1 cellular context compared by ENCODE assay signal in the genomic region with DNA sequence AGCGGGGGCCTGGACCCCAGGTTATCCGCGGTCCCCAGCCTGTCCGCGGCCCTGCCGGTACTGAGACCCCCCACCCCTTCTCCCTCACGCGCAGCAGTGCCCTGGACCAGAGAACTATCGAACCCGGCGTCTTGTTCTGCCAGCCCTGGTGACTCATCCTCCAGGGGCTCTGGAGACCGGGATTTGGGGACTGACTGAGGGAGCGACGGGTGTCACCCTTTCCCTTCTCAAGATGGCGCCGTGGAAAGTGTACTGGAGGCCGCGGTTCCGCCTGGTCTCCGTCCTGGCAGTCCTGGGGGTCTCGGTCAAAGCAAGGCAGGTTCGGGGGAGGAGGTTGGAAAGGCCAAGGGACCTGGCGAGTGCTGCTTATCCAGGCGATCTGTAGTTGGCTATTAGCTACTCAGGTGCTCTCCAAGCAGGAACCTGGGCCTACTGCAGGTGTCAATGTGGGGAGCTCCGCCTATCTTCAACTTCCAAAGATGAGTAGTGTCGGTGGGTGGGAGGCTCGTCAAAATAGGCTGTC.
TF ChIP-seq lines count a peak whose summit lies in the region.

No MANE protein-coding gene starts in this region.

TF ChIP-seq in HepG2, 621 proteins besides CTCF, POLR2A, EP300 and RAD21 (continued from another document and continues in another):
- TF ChIP-seq, protein P1, sequence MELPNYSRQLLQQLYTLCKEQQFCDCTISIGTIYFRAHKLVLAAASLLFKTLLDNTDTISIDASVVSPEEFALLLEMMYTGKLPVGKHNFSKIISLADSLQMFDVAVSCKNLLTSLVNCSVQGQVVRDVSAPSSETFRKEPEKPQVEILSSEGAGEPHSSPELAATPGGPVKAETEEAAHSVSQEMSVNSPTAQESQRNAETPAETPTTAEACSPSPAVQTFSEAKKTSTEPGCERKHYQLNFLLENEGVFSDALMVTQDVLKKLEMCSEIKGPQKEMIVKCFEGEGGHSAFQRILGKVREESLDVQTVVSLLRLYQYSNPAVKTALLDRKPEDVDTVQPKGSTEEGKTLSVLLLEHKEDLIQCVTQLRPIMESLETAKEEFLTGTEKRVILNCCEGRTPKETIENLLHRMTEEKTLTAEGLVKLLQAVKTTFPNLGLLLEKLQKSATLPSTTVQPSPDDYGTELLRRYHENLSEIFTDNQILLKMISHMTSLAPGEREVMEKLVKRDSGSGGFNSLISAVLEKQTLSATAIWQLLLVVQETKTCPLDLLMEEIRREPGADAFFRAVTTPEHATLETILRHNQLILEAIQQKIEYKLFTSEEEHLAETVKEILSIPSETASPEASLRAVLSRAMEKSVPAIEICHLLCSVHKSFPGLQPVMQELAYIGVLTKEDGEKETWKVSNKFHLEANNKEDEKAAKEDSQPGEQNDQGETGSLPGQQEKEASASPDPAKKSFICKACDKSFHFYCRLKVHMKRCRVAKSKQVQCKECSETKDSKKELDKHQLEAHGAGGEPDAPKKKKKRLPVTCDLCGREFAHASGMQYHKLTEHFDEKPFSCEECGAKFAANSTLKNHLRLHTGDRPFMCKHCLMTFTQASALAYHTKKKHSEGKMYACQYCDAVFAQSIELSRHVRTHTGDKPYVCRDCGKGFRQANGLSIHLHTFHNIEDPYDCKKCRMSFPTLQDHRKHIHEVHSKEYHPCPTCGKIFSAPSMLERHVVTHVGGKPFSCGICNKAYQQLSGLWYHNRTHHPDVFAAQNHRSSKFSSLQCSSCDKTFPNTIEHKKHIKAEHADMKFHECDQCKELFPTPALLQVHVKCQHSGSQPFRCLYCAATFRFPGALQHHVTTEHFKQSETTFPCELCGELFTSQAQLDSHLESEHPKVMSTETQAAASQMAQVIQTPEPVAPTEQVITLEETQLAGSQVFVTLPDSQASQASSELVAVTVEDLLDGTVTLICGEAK (IDR thresholded peaks at IDR 0.05), result no peak
- TF ChIP-seq, protein P1 (CRISPR knock-in tag; IDR thresholded peaks at IDR 0.05), result peak; percentile 71
- TF ChIP-seq KDM5B (CRISPR knock-in tag; IDR thresholded peaks at IDR 0.05; ENCODE audit: borderline replicate concordance) (peak; percentile 25; the same call in 1 of the 2 replicates), ZNF552 (CRISPR knock-in tag; IDR thresholded peaks at IDR 0.05; ENCODE audit: borderline replicate concordance) (0 out of 2 replicates have a peak, but pooled peaks have one; percentile 31), ZNF644 (CRISPR knock-in tag; IDR thresholded peaks at IDR 0.05; ENCODE audit: low read depth) (0 out of 2 replicates have a peak, but pooled peaks have one; percentile 12), BORCS8-MEF2B (CRISPR knock-in tag; IDR thresholded peaks at IDR 0.05) (peak; percentile 54; the same call in 1 of the 2 replicates), ZNF816 (CRISPR knock-in tag; IDR thresholded peaks at IDR 0.05; ENCODE audit: borderline replicate concordance) (peak; percentile 73; the same call in 1 of the 2 replicates), ZNF333 (CRISPR knock-in tag; IDR thresholded peaks at IDR 0.05; ENCODE audit: borderline replicate concordance) (0 out of 2 replicates have a peak, but pooled peaks have one; percentile 40), RELA (CRISPR knock-in tag; IDR thresholded peaks at IDR 0.05) (no peak), PHF8 (CRISPR knock-in tag; IDR thresholded peaks at IDR 0.05) (peak; percentile 73), DMAP1 (CRISPR knock-in tag; IDR thresholded peaks at IDR 0.05) (0 out of 2 replicates have a peak, but pooled peaks have one; percentile 4), ZSCAN30 (CRISPR knock-in tag; IDR thresholded peaks at IDR 0.05) (0 out of 2 replicates have a peak, but pooled peaks have one; percentile 44), LCORL (IDR thresholded peaks at IDR 0.05) (no peak), LCORL (CRISPR knock-in tag; IDR thresholded peaks at IDR 0.05) (0 out of 2 replicates have a peak, but pooled peaks have one; percentile 15), GLI4 (CRISPR knock-in tag; IDR thresholded peaks at IDR 0.05; ENCODE audit: borderline replicate concordance) (peak; percentile 45; the same call in 1 of the 2 replicates), SIN3B (IDR thresholded peaks at IDR 0.05; ENCODE audit: low read length) (no peak), SP5 (CRISPR knock-in tag; IDR thresholded peaks at IDR 0.05; ENCODE audit: borderline replicate concordance, low read depth) (peak; percentile 47; the same call in 1 of the 2 replicates), FOXC1 (CRISPR knock-in tag; IDR thresholded peaks at IDR 0.05; ENCODE audit: borderline replicate concordance) (0 out of 2 replicates have a peak, but pooled peaks have one; percentile 28), CENPT (CRISPR knock-in tag; IDR thresholded peaks at IDR 0.05; ENCODE audit: low read depth) (no peak), ZNF383 (CRISPR knock-in tag; IDR thresholded peaks at IDR 0.05; ENCODE audit: borderline replicate concordance) (peak; percentile 65; the same call in 1 of the 2 replicates), ZSCAN20 (CRISPR knock-in tag; IDR thresholded peaks at IDR 0.05; ENCODE audit: borderline replicate concordance) (peak; percentile 16; the same call in 1 of the 2 replicates), MAZ (IDR thresholded peaks at IDR 0.05; ENCODE audit: borderline replicate concordance, low read depth, low read length) (no peak), MAZ (CRISPR knock-in tag; IDR thresholded peaks at IDR 0.05; ENCODE audit: low read depth) (0 out of 2 replicates have a peak, but pooled peaks have one; percentile 34), ZMYM2 (CRISPR knock-in tag; IDR thresholded peaks at IDR 0.05) (0 out of 2 replicates have a peak, but pooled peaks have one; percentile 23), ZFY (CRISPR knock-in tag; IDR thresholded peaks at IDR 0.05) (peak; percentile 77), SPEN (CRISPR knock-in tag; IDR thresholded peaks at IDR 0.05; ENCODE audit: low read depth) (peak; percentile 1; the same call in 1 of the 2 replicates)
- TF ChIP-seq, protein P2, sequence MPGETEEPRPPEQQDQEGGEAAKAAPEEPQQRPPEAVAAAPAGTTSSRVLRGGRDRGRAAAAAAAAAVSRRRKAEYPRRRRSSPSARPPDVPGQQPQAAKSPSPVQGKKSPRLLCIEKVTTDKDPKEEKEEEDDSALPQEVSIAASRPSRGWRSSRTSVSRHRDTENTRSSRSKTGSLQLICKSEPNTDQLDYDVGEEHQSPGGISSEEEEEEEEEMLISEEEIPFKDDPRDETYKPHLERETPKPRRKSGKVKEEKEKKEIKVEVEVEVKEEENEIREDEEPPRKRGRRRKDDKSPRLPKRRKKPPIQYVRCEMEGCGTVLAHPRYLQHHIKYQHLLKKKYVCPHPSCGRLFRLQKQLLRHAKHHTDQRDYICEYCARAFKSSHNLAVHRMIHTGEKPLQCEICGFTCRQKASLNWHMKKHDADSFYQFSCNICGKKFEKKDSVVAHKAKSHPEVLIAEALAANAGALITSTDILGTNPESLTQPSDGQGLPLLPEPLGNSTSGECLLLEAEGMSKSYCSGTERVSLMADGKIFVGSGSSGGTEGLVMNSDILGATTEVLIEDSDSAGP (CRISPR knock-in tag; IDR thresholded peaks at IDR 0.05; ENCODE audit: borderline replicate concordance), result peak; percentile 40; the same call in 1 of the 2 replicates
- TF ChIP-seq, protein P3, sequence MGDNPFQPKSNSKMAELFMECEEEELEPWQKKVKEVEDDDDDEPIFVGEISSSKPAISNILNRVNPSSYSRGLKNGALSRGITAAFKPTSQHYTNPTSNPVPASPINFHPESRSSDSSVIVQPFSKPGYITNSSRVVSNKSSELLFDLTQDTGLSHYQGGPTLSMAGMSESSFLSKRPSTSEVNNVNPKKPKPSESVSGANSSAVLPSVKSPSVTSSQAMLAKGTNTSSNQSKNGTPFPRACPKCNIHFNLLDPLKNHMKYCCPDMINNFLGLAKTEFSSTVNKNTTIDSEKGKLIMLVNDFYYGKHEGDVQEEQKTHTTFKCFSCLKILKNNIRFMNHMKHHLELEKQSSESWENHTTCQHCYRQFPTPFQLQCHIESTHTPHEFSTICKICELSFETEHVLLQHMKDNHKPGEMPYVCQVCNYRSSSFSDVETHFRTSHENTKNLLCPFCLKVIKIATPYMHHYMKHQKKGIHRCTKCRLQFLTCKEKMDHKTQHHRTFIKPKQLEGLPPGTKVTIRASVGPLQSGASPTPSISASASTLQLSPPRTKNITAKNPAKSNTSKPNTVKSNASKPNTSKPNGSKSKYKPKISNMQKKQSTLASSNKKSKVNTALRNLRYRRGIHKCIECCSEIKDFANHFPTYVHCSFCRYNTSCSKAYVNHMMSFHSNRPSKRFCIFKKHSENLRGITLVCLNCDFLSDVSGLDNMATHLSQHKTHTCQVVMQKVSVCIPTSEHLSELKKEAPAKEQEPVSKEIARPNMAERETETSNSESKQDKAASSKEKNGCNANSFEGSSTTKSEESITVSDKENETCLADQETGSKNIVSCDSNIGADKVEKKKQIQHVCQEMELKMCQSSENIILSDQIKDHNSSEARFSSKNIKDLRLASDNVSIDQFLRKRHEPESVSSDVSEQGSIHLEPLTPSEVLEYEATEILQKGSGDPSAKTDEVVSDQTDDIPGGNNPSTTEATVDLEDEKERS (CRISPR knock-in tag; IDR thresholded peaks at IDR 0.05), result peak; percentile 72; the same call in 1 of the 2 replicates
- TF ChIP-seq, protein P4, sequence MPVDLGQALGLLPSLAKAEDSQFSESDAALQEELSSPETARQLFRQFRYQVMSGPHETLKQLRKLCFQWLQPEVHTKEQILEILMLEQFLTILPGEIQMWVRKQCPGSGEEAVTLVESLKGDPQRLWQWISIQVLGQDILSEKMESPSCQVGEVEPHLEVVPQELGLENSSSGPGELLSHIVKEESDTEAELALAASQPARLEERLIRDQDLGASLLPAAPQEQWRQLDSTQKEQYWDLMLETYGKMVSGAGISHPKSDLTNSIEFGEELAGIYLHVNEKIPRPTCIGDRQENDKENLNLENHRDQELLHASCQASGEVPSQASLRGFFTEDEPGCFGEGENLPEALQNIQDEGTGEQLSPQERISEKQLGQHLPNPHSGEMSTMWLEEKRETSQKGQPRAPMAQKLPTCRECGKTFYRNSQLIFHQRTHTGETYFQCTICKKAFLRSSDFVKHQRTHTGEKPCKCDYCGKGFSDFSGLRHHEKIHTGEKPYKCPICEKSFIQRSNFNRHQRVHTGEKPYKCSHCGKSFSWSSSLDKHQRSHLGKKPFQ (CRISPR knock-in tag; IDR thresholded peaks at IDR 0.05; ENCODE audit: insufficient replicate concordance), result peak; percentile 28
- TF ChIP-seq, protein P5, sequence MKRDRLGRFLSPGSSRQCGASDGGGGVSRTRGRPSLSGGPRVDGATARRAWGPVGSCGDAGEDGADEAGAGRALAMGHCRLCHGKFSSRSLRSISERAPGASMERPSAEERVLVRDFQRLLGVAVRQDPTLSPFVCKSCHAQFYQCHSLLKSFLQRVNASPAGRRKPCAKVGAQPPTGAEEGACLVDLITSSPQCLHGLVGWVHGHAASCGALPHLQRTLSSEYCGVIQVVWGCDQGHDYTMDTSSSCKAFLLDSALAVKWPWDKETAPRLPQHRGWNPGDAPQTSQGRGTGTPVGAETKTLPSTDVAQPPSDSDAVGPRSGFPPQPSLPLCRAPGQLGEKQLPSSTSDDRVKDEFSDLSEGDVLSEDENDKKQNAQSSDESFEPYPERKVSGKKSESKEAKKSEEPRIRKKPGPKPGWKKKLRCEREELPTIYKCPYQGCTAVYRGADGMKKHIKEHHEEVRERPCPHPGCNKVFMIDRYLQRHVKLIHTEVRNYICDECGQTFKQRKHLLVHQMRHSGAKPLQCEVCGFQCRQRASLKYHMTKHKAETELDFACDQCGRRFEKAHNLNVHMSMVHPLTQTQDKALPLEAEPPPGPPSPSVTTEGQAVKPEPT (CRISPR knock-in tag; IDR thresholded peaks at IDR 0.05; ENCODE audit: low read depth), result no peak
- TF ChIP-seq, protein P6, sequence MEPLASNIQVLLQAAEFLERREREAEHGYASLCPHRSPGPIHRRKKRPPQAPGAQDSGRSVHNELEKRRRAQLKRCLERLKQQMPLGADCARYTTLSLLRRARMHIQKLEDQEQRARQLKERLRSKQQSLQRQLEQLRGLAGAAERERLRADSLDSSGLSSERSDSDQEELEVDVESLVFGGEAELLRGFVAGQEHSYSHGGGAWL (CRISPR knock-in tag; IDR thresholded peaks at IDR 0.05), result peak; percentile 66; the same call in 1 of the 2 replicates
- TF ChIP-seq, protein P7, sequence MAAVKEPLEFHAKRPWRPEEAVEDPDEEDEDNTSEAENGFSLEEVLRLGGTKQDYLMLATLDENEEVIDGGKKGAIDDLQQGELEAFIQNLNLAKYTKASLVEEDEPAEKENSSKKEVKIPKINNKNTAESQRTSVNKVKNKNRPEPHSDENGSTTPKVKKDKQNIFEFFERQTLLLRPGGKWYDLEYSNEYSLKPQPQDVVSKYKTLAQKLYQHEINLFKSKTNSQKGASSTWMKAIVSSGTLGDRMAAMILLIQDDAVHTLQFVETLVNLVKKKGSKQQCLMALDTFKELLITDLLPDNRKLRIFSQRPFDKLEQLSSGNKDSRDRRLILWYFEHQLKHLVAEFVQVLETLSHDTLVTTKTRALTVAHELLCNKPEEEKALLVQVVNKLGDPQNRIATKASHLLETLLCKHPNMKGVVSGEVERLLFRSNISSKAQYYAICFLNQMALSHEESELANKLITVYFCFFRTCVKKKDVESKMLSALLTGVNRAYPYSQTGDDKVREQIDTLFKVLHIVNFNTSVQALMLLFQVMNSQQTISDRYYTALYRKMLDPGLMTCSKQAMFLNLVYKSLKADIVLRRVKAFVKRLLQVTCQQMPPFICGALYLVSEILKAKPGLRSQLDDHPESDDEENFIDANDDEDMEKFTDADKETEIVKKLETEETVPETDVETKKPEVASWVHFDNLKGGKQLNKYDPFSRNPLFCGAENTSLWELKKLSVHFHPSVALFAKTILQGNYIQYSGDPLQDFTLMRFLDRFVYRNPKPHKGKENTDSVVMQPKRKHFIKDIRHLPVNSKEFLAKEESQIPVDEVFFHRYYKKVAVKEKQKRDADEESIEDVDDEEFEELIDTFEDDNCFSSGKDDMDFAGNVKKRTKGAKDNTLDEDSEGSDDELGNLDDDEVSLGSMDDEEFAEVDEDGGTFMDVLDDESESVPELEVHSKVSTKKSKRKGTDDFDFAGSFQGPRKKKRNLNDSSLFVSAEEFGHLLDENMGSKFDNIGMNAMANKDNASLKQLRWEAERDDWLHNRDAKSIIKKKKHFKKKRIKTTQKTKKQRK (IDR thresholded peaks at IDR 0.05; ENCODE audit: low read length), result no peak
